Comparison of ENCODE assay signal across 8 cellular contexts in genomic region chr15:80152896-80153876, GRCh38. TPM values are rescaled to one million over a fixed set of nuclear protein-coding genes. Genes with fewer than 3 reads are reported as not detected.
DNase-seq lines count a peak whose midpoint lies in the region; ATAC-seq and TF ChIP-seq lines count a peak whose summit lies in the region.

Gene FAH, plus strand, starts transcription at chr15:80152999. Its CDS starts 56 bp downstream, at chr15:80153055.

- peak within 1 kb of the TSS; percentile 87 for H3K4me3 Mint-ChIP-seq in activated CD8-positive, alpha-beta memory T cell treated with anti-CD3 and anti-CD28 coated beads, Interleukin-2, amount 10 ng/mL, durations not matched to agents 7 days and 5 days

- no peak for TF ChIP-seq POLR2A in testis (IDR thresholded peaks at IDR 0.05)

- H3K36me3 Mint-ChIP-seq in activated CD8-positive, alpha-beta memory T cell treated with anti-CD3 and anti-CD28 coated beads, Interleukin-2, amount 10 ng/mL, durations not matched to agents 7 days and 5 days, result peaks cover 11% of the 10 kb centered on the region

- intact Hi-C loops in testis (cut with DNase I; ENCODE audit: low total_unique reads), result no loop called here

- peak within 1 kb of the TSS; percentile 72 to 81 for H3K4me3 ChIP-seq in muscle layer of duodenum (ENCODE audit: low read depth in 1 of 2, low read length in 2 of 2)
- peak within 1 kb of the TSS; percentile 62 to 79 for H3K4me3 ChIP-seq in testis

- no peaks in the 10 kb centered on the region for H3K36me3 ChIP-seq in muscle layer of duodenum (ENCODE audit: control insufficient read depth in 1 of 2, insufficient read depth in 2 of 2, low read length in 2 of 2)
- no peaks in the 10 kb centered on the region for H3K36me3 ChIP-seq in testis (ENCODE audit: low read depth, missing control alignments)

- H3K27ac ChIP-seq in muscle layer of duodenum (ENCODE audit: low read length), result peak within 1 kb of the TSS; percentile 72
- H3K27ac ChIP-seq in testis, result peak within 1 kb of the TSS; percentile 77 to 86

- CTCF ChIA-PET in activated CD8-positive, alpha-beta memory T cell treated with anti-CD3 and anti-CD28 coated beads, Interleukin-2, amount 10 ng/mL, durations not matched to agents 7 days and 5 days (lab: Charles Lee), result interaction anchor here (1.0 kb wide), 2 partner anchors 21 to 22 kb away, joined by 3 read pairs; no protein-coding TSS in a partner anchor

- peaks cover 3% of the 10 kb centered on the region for H3K27me3 Mint-ChIP-seq in activated CD8-positive, alpha-beta memory T cell treated with anti-CD3 and anti-CD28 coated beads, Interleukin-2, amount 10 ng/mL, durations not matched to agents 7 days and 5 days

- H3K27ac Mint-ChIP-seq in activated CD8-positive, alpha-beta memory T cell treated with anti-CD3 and anti-CD28 coated beads, Interleukin-2, amount 10 ng/mL, durations not matched to agents 7 days and 5 days, result peak within 1 kb of the TSS; percentile 93

- 2% methylated on average over 40 to 44 of the region's 45 CpGs for WGBS in testis, 2 donors

- H3K4me1 ChIP-seq in muscle layer of duodenum (ENCODE audit: control insufficient read depth in 1 of 2, insufficient read depth in 2 of 2, low read length in 2 of 2), result peaks cover 8 to 11% of the 10 kb centered on the region in 2 donors
- H3K4me1 ChIP-seq in testis, result peaks cover 27% of the 10 kb centered on the region

- no peak for TF ChIP-seq CTCF in testis (IDR thresholded peaks at IDR 0.05)

- ATAC-seq in HG02588 (IDR thresholded peaks at IDR 0.05; ENCODE audit: unreplicated experiment) (peak; percentile 57), esophagus mucosa (peak; percentile 66)
- peak; percentile 82 for ATAC-seq in activated CD8-positive, alpha-beta memory T cell treated with anti-CD3 and anti-CD28 coated beads, Interleukin-2, amount 10 ng/mL, durations not matched to agents 7 days and 5 days

- no peaks in the 10 kb centered on the region for H3K27me3 ChIP-seq in muscle layer of duodenum (ENCODE audit: low read depth, low read length)
- no peaks in the 10 kb centered on the region for H3K27me3 ChIP-seq in testis

- DNase-seq in NCI-H2196 (lab: John Stamatoyannopoulos, UW; ENCODE audit: unreplicated experiment), result peak; percentile 26
- DNase-seq in NCI-H2196 treated with DMSO at 0.1 percent for 48 hours (lab: John Stamatoyannopoulos, UW; ENCODE audit: unreplicated experiment), result no peak
- peak; percentile 33 for DNase-seq in NCI-H146 treated with DMSO at 0.1 percent for 48 hours (lab: John Stamatoyannopoulos, UW; ENCODE audit: unreplicated experiment)
- DNase-seq in activated CD8-positive, alpha-beta memory T cell treated with anti-CD3 and anti-CD28 coated beads, Interleukin-2, amount 10 ng/mL, durations not matched to agents 7 days and 5 days, result peak; percentile 76
- DNase-seq in testis, result no peak

- H3K9me3 Mint-ChIP-seq in activated CD8-positive, alpha-beta memory T cell treated with anti-CD3 and anti-CD28 coated beads, Interleukin-2, amount 10 ng/mL, durations not matched to agents 7 days and 5 days (ENCODE audit: low read depth), result no peaks in the 10 kb centered on the region

- H3K9me3 ChIP-seq in muscle layer of duodenum (ENCODE audit: control insufficient read depth in 1 of 2, low read length in 2 of 2), result no peaks in the 10 kb centered on the region
- no peaks in the 10 kb centered on the region for H3K9me3 ChIP-seq in testis

- H3K4me1 Mint-ChIP-seq in activated CD8-positive, alpha-beta memory T cell treated with anti-CD3 and anti-CD28 coated beads, Interleukin-2, amount 10 ng/mL, durations not matched to agents 7 days and 5 days, result peaks cover 35% of the 10 kb centered on the region

RNA-seq across cellular contexts. Expression of gene FAH, which starts in this region (rescaled TPM):
- total RNA-seq in activated CD8-positive, alpha-beta memory T cell treated with anti-CD3 and anti-CD28 coated beads, Interleukin-2, amount 10 ng/mL, durations not matched to agents 7 days and 5 days, result 10 to 100 TPM; 69.0 to 71.6 TPM
- total RNA-seq in esophagus mucosa, result 14.6 TPM
- 10 to 100 TPM; 58.4 to 75.0 TPM for total RNA-seq in testis
- polyA plus RNA-seq in testis (ENCODE audit: insufficient read depth, low read depth, low replicate concordance), result 49.0 TPM

Comparison
In these comparisons a context has a peak if more than half of its experiments do, and no peak if none do; other contexts are left out.
1. DNase-seq: peak in NCI-H2196 (single experiment), NCI-H146 treated with DMSO at 0.1 percent for 48 hours (single experiment) and activated CD8-positive, alpha-beta memory T cell treated with anti-CD3 and anti-CD28 coated beads, Interleukin-2, amount 10 ng/mL, durations not matched to agents 7 days and 5 days (single experiment); none in NCI-H2196 treated with DMSO at 0.1 percent for 48 hours (single experiment) and testis (single experiment).
2. Peak in every context shown above with its lines, with median percentiles within 50 percentile points of each other: ATAC-seq.